Comparison of ENCODE assay signal across 19 cellular contexts in the genomic region with DNA sequence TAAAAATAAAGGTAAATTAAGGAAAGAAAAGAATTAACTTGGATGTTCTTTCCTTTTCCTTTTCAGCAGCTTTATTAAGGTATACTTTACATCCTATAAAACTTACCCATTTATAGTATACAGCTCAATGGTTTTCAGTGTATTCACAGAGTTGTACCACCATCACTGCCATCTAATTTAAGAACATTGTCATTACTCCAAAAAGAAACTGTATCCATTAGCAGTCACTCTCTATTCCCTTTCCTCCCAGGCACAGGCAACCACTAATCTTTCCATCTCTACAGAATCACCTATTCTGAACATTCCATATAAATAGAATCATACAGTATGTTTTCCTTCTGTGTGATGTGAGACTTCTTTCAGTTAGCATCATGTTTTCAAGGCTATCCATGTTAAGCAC. TPM values are rescaled to one million over a fixed set of nuclear protein-coding genes. Genes with fewer than 3 reads are reported as not detected.
DNase-seq lines count a peak whose midpoint lies in the region; ATAC-seq and TF ChIP-seq lines count a peak whose summit lies in the region.
"Had no signal": no experiment of that assay in that cellular context is flagged by ENCODE, and none has a peak within 500 bp of the region (broad histone marks: within the 10 kb centered on the region; RNA-seq: fewer than 3 reads in every experiment).

No MANE protein-coding gene starts in this region.

- DNase-seq in activated T-cell treated with anti-CD3 and anti-CD28 coated beads, Interleukin-2, amount 50 U/mL, for 72 hours, result no peak
- no peak for DNase-seq in activated T-cell treated with anti-CD3 and anti-CD28 coated beads, Interleukin-2, amount 50 U/mL, for 48 hours
- DNase-seq in naive thymus-derived CD4-positive, alpha-beta T cell, result no peak
- DNase-seq in stimulated activated effector memory CD8-positive, alpha-beta T cell treated with anti-CD3 and anti-CD28 coated beads, Interleukin-12 subunit alpha, Interleukin-12 subunit beta, amount 100 ng/mL, for 72 hours (ENCODE audit: low spot score in 2 of 2), result no peak
- DNase-seq in NCI-H1417 treated with DMSO at 0.1 percent for 48 hours (lab: John Stamatoyannopoulos, UW) (no peak), mucosa of descending colon (no peak)
- DNase-seq: 8988T; Calu3; CD4-positive, alpha-beta memory T cell; DMS79 treated with DMSO at 0.1 percent for 48 hours; EL; GOT3; H7 had no signal

- POLR2A ChIA-PET in naive thymus-derived CD4-positive, alpha-beta T cell (lab: Charles Lee), result no interaction called here

- H3K4me1 Mint-ChIP-seq in activated T-cell treated with anti-CD3 and anti-CD28 coated beads, Interleukin-2, amount 50 U/mL, for 72 hours (ENCODE audit: low read depth), result no peaks in the 10 kb centered on the region
- H3K4me1 Mint-ChIP-seq in naive thymus-derived CD4-positive, alpha-beta T cell, result peaks cover 4 to 32% (median 20%) of the 10 kb centered on the region in 7 donors
- peaks cover 5% of the 10 kb centered on the region for H3K4me1 Mint-ChIP-seq in stimulated activated effector memory CD8-positive, alpha-beta T cell treated with anti-CD3 and anti-CD28 coated beads, Interleukin-12 subunit alpha, Interleukin-12 subunit beta, amount 100 ng/mL, for 72 hours
- H3K4me1 Mint-ChIP-seq: CD14-positive monocyte had no signal

- peaks cover 0 to 27% (median 4%) of the 10 kb centered on the region in 3 experiments for H3K36me3 ChIP-seq in naive thymus-derived CD4-positive, alpha-beta T cell (ENCODE audit: control insufficient read depth in 2 of 3, insufficient read depth in 3 of 3, low read length in 3 of 3)
- no peaks in the 10 kb centered on the region for H3K36me3 ChIP-seq in mucosa of descending colon (ENCODE audit: low read depth)

- H3K27ac ChIP-seq in naive thymus-derived CD4-positive, alpha-beta T cell (ENCODE audit: low read depth, low read length), result no peak overlapping the region
- H3K27ac ChIP-seq: BLaER1, HL-60 had no signal

- intact Hi-C loops in naive thymus-derived CD4-positive, alpha-beta T cell (cut with micrococcal nuclease), result no loop called here
- intact Hi-C loops in mucosa of descending colon (cut with DNase I, micrococcal nuclease), result no loop called here

- TF ChIP-seq CTCF in mucosa of descending colon (IDR thresholded peaks at IDR 0.05), result no peak

- no peaks in the 10 kb centered on the region for H3K9me3 ChIP-seq in naive thymus-derived CD4-positive, alpha-beta T cell (ENCODE audit: control insufficient read depth in 2 of 3, low read length in 3 of 3)
- H3K9me3 ChIP-seq in mucosa of descending colon, result no peaks in the 10 kb centered on the region

- H3K9me3 Mint-ChIP-seq in activated T-cell treated with anti-CD3 and anti-CD28 coated beads, Interleukin-2, amount 50 U/mL, for 72 hours, result no peaks in the 10 kb centered on the region
- peaks cover 0 to 2% (median 0%) of the 10 kb centered on the region in 11 donors for H3K9me3 Mint-ChIP-seq in naive thymus-derived CD4-positive, alpha-beta T cell
- no peaks in the 10 kb centered on the region for H3K9me3 Mint-ChIP-seq in stimulated activated effector memory CD8-positive, alpha-beta T cell treated with anti-CD3 and anti-CD28 coated beads, Interleukin-12 subunit alpha, Interleukin-12 subunit beta, amount 100 ng/mL, for 72 hours
- H3K9me3 Mint-ChIP-seq: CD14-positive monocyte had no signal

- no peak overlapping the region for H3K4me3 ChIP-seq in naive thymus-derived CD4-positive, alpha-beta T cell (ENCODE audit: low read length)
- H3K4me3 ChIP-seq in mucosa of descending colon, result no peak overlapping the region
- H3K4me3 ChIP-seq: BLaER1, GM12878 had no signal

- H3K36me3 Mint-ChIP-seq in activated T-cell treated with anti-CD3 and anti-CD28 coated beads, Interleukin-2, amount 50 U/mL, for 72 hours (ENCODE audit: insufficient read depth in 2 of 2), result peaks cover 0 to 3% of the 10 kb centered on the region in 2 donors
- peaks cover 8 to 47% (median 16%) of the 10 kb centered on the region in 5 donors for H3K36me3 Mint-ChIP-seq in naive thymus-derived CD4-positive, alpha-beta T cell
- H3K36me3 Mint-ChIP-seq in stimulated activated effector memory CD8-positive, alpha-beta T cell treated with anti-CD3 and anti-CD28 coated beads, Interleukin-12 subunit alpha, Interleukin-12 subunit beta, amount 100 ng/mL, for 72 hours, result peaks cover 28% of the 10 kb centered on the region

- no peaks in the 10 kb centered on the region for H3K4me1 ChIP-seq in naive thymus-derived CD4-positive, alpha-beta T cell (ENCODE audit: control insufficient read depth in 2 of 2, insufficient read depth in 2 of 2, low read length in 2 of 2)
- no peaks in the 10 kb centered on the region for H3K4me1 ChIP-seq in mucosa of descending colon (ENCODE audit: low read depth)
- H3K4me1 ChIP-seq: BLaER1 had no signal

- no peak for ATAC-seq in activated T-cell treated with anti-CD3 and anti-CD28 coated beads, Interleukin-2, amount 50 U/mL, for 72 hours (replicated peaks in 1 of 2)
- no peak for ATAC-seq in naive thymus-derived CD4-positive, alpha-beta T cell
- ATAC-seq in stimulated activated effector memory CD8-positive, alpha-beta T cell treated with anti-CD3 and anti-CD28 coated beads, Interleukin-12 subunit alpha, Interleukin-12 subunit beta, amount 100 ng/mL, for 72 hours, result no peak
- no peak for ATAC-seq in HG03135 (IDR thresholded peaks at IDR 0.05; ENCODE audit: unreplicated experiment)
- no peak for ATAC-seq in mucosa of descending colon
- ATAC-seq: GM12878, HCT116 had no signal

- H3K27me3 Mint-ChIP-seq in activated T-cell treated with anti-CD3 and anti-CD28 coated beads, Interleukin-2, amount 50 U/mL, for 72 hours (ENCODE audit: low read depth), result no peaks in the 10 kb centered on the region
- no peaks in the 10 kb centered on the region for H3K27me3 Mint-ChIP-seq in naive thymus-derived CD4-positive, alpha-beta T cell
- H3K27me3 Mint-ChIP-seq: CD4-positive, alpha-beta memory T cell had no signal

- CTCF ChIA-PET in naive thymus-derived CD4-positive, alpha-beta T cell (lab: Charles Lee), result interaction anchor here (0.6 kb wide), 1 partner anchor 491 kb away, joined by 3 read pairs; no protein-coding TSS in a partner anchor

- no peak overlapping the region for H3K4me3 Mint-ChIP-seq in activated T-cell treated with anti-CD3 and anti-CD28 coated beads, Interleukin-2, amount 50 U/mL, for 72 hours
- no peak overlapping the region for H3K4me3 Mint-ChIP-seq in naive thymus-derived CD4-positive, alpha-beta T cell
- no peak overlapping the region for H3K4me3 Mint-ChIP-seq in stimulated activated effector memory CD8-positive, alpha-beta T cell treated with anti-CD3 and anti-CD28 coated beads, Interleukin-12 subunit alpha, Interleukin-12 subunit beta, amount 100 ng/mL, for 72 hours
- H3K4me3 Mint-ChIP-seq: CD14-positive monocyte; CD4-positive, alpha-beta memory T cell had no signal

- H3K27me3 ChIP-seq in naive thymus-derived CD4-positive, alpha-beta T cell (ENCODE audit: control insufficient read depth in 2 of 2, insufficient read depth in 2 of 2, low read length in 2 of 2), result no peaks in the 10 kb centered on the region
- H3K27me3 ChIP-seq: BLaER1 had no signal

- peak overlapping the region; percentile 3 for H3K27ac Mint-ChIP-seq in activated T-cell treated with anti-CD3 and anti-CD28 coated beads, Interleukin-2, amount 50 U/mL, for 72 hours
- H3K27ac Mint-ChIP-seq in naive thymus-derived CD4-positive, alpha-beta T cell, result peak overlapping the region in 6 of 9 donors; percentile 1 to 63 (median 40)
- peak overlapping the region; percentile 13 for H3K27ac Mint-ChIP-seq in stimulated activated effector memory CD8-positive, alpha-beta T cell treated with anti-CD3 and anti-CD28 coated beads, Interleukin-12 subunit alpha, Interleukin-12 subunit beta, amount 100 ng/mL, for 72 hours

RNA-seq across cellular contexts. Expression of a gene that starts 38.9 kb away (rescaled TPM):
- 10 to 100 TPM; 62.5 to 65.3 TPM for total RNA-seq in activated T-cell treated with anti-CD3 and anti-CD28 coated beads, Interleukin-2, amount 50 U/mL, for 72 hours
- 100 to 1,000 TPM in 4 of 5 experiments, 10 to 100 TPM in 1; 67.4 to 165 (median 146) TPM for total RNA-seq in naive thymus-derived CD4-positive, alpha-beta T cell
- polyA plus RNA-seq in naive thymus-derived CD4-positive, alpha-beta T cell, result 100 to 1,000 TPM; 102 to 119 TPM
- total RNA-seq in mucosa of descending colon, result 10 to 100 TPM; 58.6 to 72.9 (median 58.9) TPM
